Comparison of ENCODE assay signal across 15 cellular contexts in genomic region chr3:179589143-179589542, GRCh38. TPM values are rescaled to one million over a fixed set of nuclear protein-coding genes. Genes with fewer than 3 reads are reported as not detected.
A peak's percentile ranks its signal among the peaks of the same experiment; 100 is the strongest.
DNase-seq lines count a peak whose midpoint lies in the region; ATAC-seq and TF ChIP-seq lines count a peak whose summit lies in the region.
"Had no signal": no experiment of that assay in that cellular context is flagged by ENCODE, and none has a peak within 500 bp of the region (broad histone marks: within the 10 kb centered on the region; RNA-seq: fewer than 3 reads in every experiment).

No MANE protein-coding gene starts in this region.

- H3K4me3 Mint-ChIP-seq in activated CD8-positive, alpha-beta T cell treated with anti-CD3 and anti-CD28 coated beads for 36 hours, result no peak overlapping the region
- no peak overlapping the region for H3K4me3 Mint-ChIP-seq in activated CD8-positive, alpha-beta T cell treated with anti-CD3 and anti-CD28 coated beads, Interleukin-2, amount 10 ng/mL, durations not matched to agents 7 days and 5 days
- H3K4me3 Mint-ChIP-seq in activated T-helper 1 cell treated with anti-CD3 and anti-CD28 coated beads, Interleukin-12 subunit alpha, Interleukin-12 subunit beta, Interleukin-2, Interleukin-4 antibody, amounts not matched to agents 30 ng/mL and 10 ng/mL and 1 ng/mL, durations not matched to agents 14 hours and 24 hours and 36 hours, result no peak overlapping the region

- H3K9me3 Mint-ChIP-seq in activated CD8-positive, alpha-beta T cell treated with anti-CD3 and anti-CD28 coated beads for 36 hours, result no peaks in the 10 kb centered on the region
- no peaks in the 10 kb centered on the region for H3K9me3 Mint-ChIP-seq in activated CD8-positive, alpha-beta T cell treated with anti-CD3 and anti-CD28 coated beads, Interleukin-2, amount 10 ng/mL, durations not matched to agents 7 days and 5 days (ENCODE audit: insufficient read depth)
- no peaks in the 10 kb centered on the region for H3K9me3 Mint-ChIP-seq in activated T-helper 1 cell treated with anti-CD3 and anti-CD28 coated beads, Interleukin-12 subunit alpha, Interleukin-12 subunit beta, Interleukin-2, Interleukin-4 antibody, amounts not matched to agents 30 ng/mL and 10 ng/mL and 1 ng/mL, durations not matched to agents 14 hours and 24 hours and 36 hours

- H3K9me3 ChIP-seq in osteoblast (ENCODE audit: low read depth, low read length), result no peaks in the 10 kb centered on the region
- H3K9me3 ChIP-seq: A549, pancreas, SJSA1 had no signal

- H3K4me1 Mint-ChIP-seq in activated CD8-positive, alpha-beta T cell treated with anti-CD3 and anti-CD28 coated beads for 36 hours (ENCODE audit: low read depth), result peaks cover 8% of the 10 kb centered on the region
- H3K4me1 Mint-ChIP-seq in activated CD8-positive, alpha-beta T cell treated with anti-CD3 and anti-CD28 coated beads, Interleukin-2, amount 10 ng/mL, durations not matched to agents 7 days and 5 days (ENCODE audit: low read depth), result no peaks in the 10 kb centered on the region
- H3K4me1 Mint-ChIP-seq in activated T-helper 1 cell treated with anti-CD3 and anti-CD28 coated beads, Interleukin-12 subunit alpha, Interleukin-12 subunit beta, Interleukin-2, Interleukin-4 antibody, amounts not matched to agents 30 ng/mL and 10 ng/mL and 1 ng/mL, durations not matched to agents 14 hours and 24 hours and 36 hours (ENCODE audit: low read depth), result peaks cover 8% of the 10 kb centered on the region

- H3K36me3 Mint-ChIP-seq in activated CD8-positive, alpha-beta T cell treated with anti-CD3 and anti-CD28 coated beads for 36 hours (ENCODE audit: low read depth), result peaks cover 35% of the 10 kb centered on the region
- H3K36me3 Mint-ChIP-seq in activated CD8-positive, alpha-beta T cell treated with anti-CD3 and anti-CD28 coated beads, Interleukin-2, amount 10 ng/mL, durations not matched to agents 7 days and 5 days (ENCODE audit: low read depth), result peaks cover 48% of the 10 kb centered on the region
- peaks cover 42% of the 10 kb centered on the region for H3K36me3 Mint-ChIP-seq in activated T-helper 1 cell treated with anti-CD3 and anti-CD28 coated beads, Interleukin-12 subunit alpha, Interleukin-12 subunit beta, Interleukin-2, Interleukin-4 antibody, amounts not matched to agents 30 ng/mL and 10 ng/mL and 1 ng/mL, durations not matched to agents 14 hours and 24 hours and 36 hours (ENCODE audit: low read depth)

- intact Hi-C loops in activated CD8-positive, alpha-beta T cell treated with anti-CD3 and anti-CD28 coated beads for 36 hours (cut with micrococcal nuclease), result no loop called here
- intact Hi-C loops in activated T-helper 1 cell treated with anti-CD3 and anti-CD28 coated beads, Interleukin-12 subunit alpha, Interleukin-12 subunit beta, Interleukin-2, Interleukin-4 antibody, amounts not matched to agents 30 ng/mL and 10 ng/mL and 1 ng/mL, durations not matched to agents 14 hours and 24 hours and 36 hours (cut with micrococcal nuclease), result loop anchor here (10.0 kb wide), 1 partner anchor 1356 kb away; no protein-coding TSS in a partner anchor

- H3K27me3 ChIP-seq in osteoblast (ENCODE audit: insufficient read depth, low read length), result no peaks in the 10 kb centered on the region
- H3K27me3 ChIP-seq: pancreas, SJSA1 had no signal

- H3K4me3 ChIP-seq in osteoblast (ENCODE audit: insufficient read depth, low read length), result no peak overlapping the region
- H3K4me3 ChIP-seq: A549, pancreas, SJSA1 had no signal

- H3K27me3 Mint-ChIP-seq in activated CD8-positive, alpha-beta T cell treated with anti-CD3 and anti-CD28 coated beads for 36 hours, result no peaks in the 10 kb centered on the region
- no peaks in the 10 kb centered on the region for H3K27me3 Mint-ChIP-seq in activated CD8-positive, alpha-beta T cell treated with anti-CD3 and anti-CD28 coated beads, Interleukin-2, amount 10 ng/mL, durations not matched to agents 7 days and 5 days (ENCODE audit: low read depth)
- H3K27me3 Mint-ChIP-seq in activated T-helper 1 cell treated with anti-CD3 and anti-CD28 coated beads, Interleukin-12 subunit alpha, Interleukin-12 subunit beta, Interleukin-2, Interleukin-4 antibody, amounts not matched to agents 30 ng/mL and 10 ng/mL and 1 ng/mL, durations not matched to agents 14 hours and 24 hours and 36 hours (ENCODE audit: insufficient read depth), result no peaks in the 10 kb centered on the region

- TF ChIP-seq CTCF in activated CD8-positive, alpha-beta T cell treated with anti-CD3 and anti-CD28 coated beads for 36 hours (IDR thresholded peaks at IDR 0.05), result no peak
- TF ChIP-seq CTCF in osteoblast (IDR thresholded peaks at IDR 0.05; ENCODE audit: extremely low read depth, low read depth, low read length), result no peak

- peak; percentile 73 for ATAC-seq in activated CD8-positive, alpha-beta T cell treated with anti-CD3 and anti-CD28 coated beads for 36 hours
- ATAC-seq in activated CD8-positive, alpha-beta T cell treated with anti-CD3 and anti-CD28 coated beads, Interleukin-2, amount 10 ng/mL, durations not matched to agents 7 days and 5 days, result no peak
- ATAC-seq in HG02588 (IDR thresholded peaks at IDR 0.05; ENCODE audit: unreplicated experiment) (peak; percentile 74), GM19023 (IDR thresholded peaks at IDR 0.05; ENCODE audit: unreplicated experiment) (no peak)
- ATAC-seq: A549, pancreas had no signal

- no peaks in the 10 kb centered on the region for H4K20me1 ChIP-seq in osteoblast (ENCODE audit: insufficient read depth, low read length)

- POLR2A ChIA-PET in activated CD8-positive, alpha-beta T cell treated with anti-CD3 and anti-CD28 coated beads for 36 hours (lab: Charles Lee), result no interaction called here
- POLR2A ChIA-PET in activated CD8-positive, alpha-beta T cell treated with anti-CD3 and anti-CD28 coated beads, Interleukin-2, amount 10 ng/mL, durations not matched to agents 7 days and 5 days (lab: Charles Lee), result no interaction called here

- CTCF ChIA-PET in activated CD8-positive, alpha-beta T cell treated with anti-CD3 and anti-CD28 coated beads for 36 hours (lab: Charles Lee), result interaction anchor here (0.6 to 1.1 kb wide), 2 partner anchors 9 to 20 kb away, joined by 3 read pairs; no protein-coding TSS in a partner anchor
- CTCF ChIA-PET in activated CD8-positive, alpha-beta T cell treated with anti-CD3 and anti-CD28 coated beads, Interleukin-2, amount 10 ng/mL, durations not matched to agents 7 days and 5 days (lab: Charles Lee), result no interaction called here

- no peaks in the 10 kb centered on the region for H3K79me2 ChIP-seq in osteoblast (ENCODE audit: insufficient read depth, low read length)

- H3K27ac ChIP-seq in osteoblast (ENCODE audit: low read depth, low read length), result peak overlapping the region; percentile 48
- H3K27ac ChIP-seq: A549, pancreas, SJSA1 had no signal

- no peak overlapping the region for H2AFZ ChIP-seq in osteoblast (ENCODE audit: low read length)

- no peaks in the 10 kb centered on the region for H3K4me1 ChIP-seq in osteoblast (ENCODE audit: insufficient read depth, low read length)
- H3K4me1 ChIP-seq: A549, pancreas, SJSA1 had no signal

- peak overlapping the region; percentile 74 for H3K27ac Mint-ChIP-seq in activated CD8-positive, alpha-beta T cell treated with anti-CD3 and anti-CD28 coated beads for 36 hours
- H3K27ac Mint-ChIP-seq in activated CD8-positive, alpha-beta T cell treated with anti-CD3 and anti-CD28 coated beads, Interleukin-2, amount 10 ng/mL, durations not matched to agents 7 days and 5 days, result no peak overlapping the region
- peak overlapping the region; percentile 45 for H3K27ac Mint-ChIP-seq in activated T-helper 1 cell treated with anti-CD3 and anti-CD28 coated beads, Interleukin-12 subunit alpha, Interleukin-12 subunit beta, Interleukin-2, Interleukin-4 antibody, amounts not matched to agents 30 ng/mL and 10 ng/mL and 1 ng/mL, durations not matched to agents 14 hours and 24 hours and 36 hours

- H3K36me3 ChIP-seq in osteoblast (ENCODE audit: insufficient read depth, low read length), result peaks cover 73% of the 10 kb centered on the region

- DNase-seq in activated CD8-positive, alpha-beta T cell treated with anti-CD3 and anti-CD28 coated beads for 36 hours, result no peak
- DNase-seq in activated CD8-positive, alpha-beta T cell treated with anti-CD3 and anti-CD28 coated beads, Interleukin-2, amount 10 ng/mL, durations not matched to agents 7 days and 5 days, result no peak
- DNase-seq in activated T-helper 1 cell treated with anti-CD3 and anti-CD28 coated beads, Interleukin-12 subunit alpha, Interleukin-12 subunit beta, Interleukin-2, Interleukin-4 antibody, amounts not matched to agents 30 ng/mL and 10 ng/mL and 1 ng/mL, durations not matched to agents 14 hours and 24 hours and 36 hours (ENCODE audit: low spot score), result no peak
- DNase-seq in osteoblast (ENCODE audit: insufficient read length, low spot score, missing footprints) (no peak), DMS79 (lab: John Stamatoyannopoulos, UW) (no peak), NCI-H748 (lab: John Stamatoyannopoulos, UW; ENCODE audit: unreplicated experiment) (no peak)
- DNase-seq: KG1; mesendoderm; NCI-H2029; pancreas; stimulated activated CD8-positive, alpha-beta memory T cell treated with anti-CD3 and anti-CD28 coated beads, Interleukin-4, amount 100 ng/mL, for 48 hours had no signal

- no peak overlapping the region for H3K4me2 ChIP-seq in osteoblast (ENCODE audit: insufficient read depth, low read length)
- H3K4me2 ChIP-seq: A549 had no signal

RNA-seq across cellular contexts. Expression of gene MRPL47, which starts 15.3 kb away (rescaled TPM):
- 10 to 100 TPM; 57.7 to 62.4 TPM for total RNA-seq in activated CD8-positive, alpha-beta T cell treated with anti-CD3 and anti-CD28 coated beads for 36 hours
- total RNA-seq in activated CD8-positive, alpha-beta T cell treated with anti-CD3 and anti-CD28 coated beads, Interleukin-2, amount 10 ng/mL, durations not matched to agents 7 days and 5 days, result 10 to 100 TPM; 36.8 to 39.9 TPM
- 65.1 and 65.5 TPM in 2 replicates for total RNA-seq in activated T-helper 1 cell treated with anti-CD3 and anti-CD28 coated beads, Interleukin-12 subunit alpha, Interleukin-12 subunit beta, Interleukin-2, Interleukin-4 antibody, amounts not matched to agents 30 ng/mL and 10 ng/mL and 1 ng/mL, durations not matched to agents 14 hours and 24 hours and 36 hours
- total RNA-seq in osteoblast, result 32.2 and 33.6 TPM in 2 replicates

RNA-seq across cellular contexts. Expression of gene NDUFB5, which starts 15.5 kb away (rescaled TPM):
- 100 to 1,000 TPM; 110 to 113 TPM for total RNA-seq in activated CD8-positive, alpha-beta T cell treated with anti-CD3 and anti-CD28 coated beads for 36 hours
- 10 to 100 TPM; 87.1 to 95.9 TPM for total RNA-seq in activated CD8-positive, alpha-beta T cell treated with anti-CD3 and anti-CD28 coated beads, Interleukin-2, amount 10 ng/mL, durations not matched to agents 7 days and 5 days
- 81.5 and 86.1 TPM in 2 replicates for total RNA-seq in activated T-helper 1 cell treated with anti-CD3 and anti-CD28 coated beads, Interleukin-12 subunit alpha, Interleukin-12 subunit beta, Interleukin-2, Interleukin-4 antibody, amounts not matched to agents 30 ng/mL and 10 ng/mL and 1 ng/mL, durations not matched to agents 14 hours and 24 hours and 36 hours
- total RNA-seq in osteoblast, result 103 and 108 TPM in 2 replicates

RNA-seq across cellular contexts. Expression of gene ACTL6A, which starts 26.4 kb away (rescaled TPM):
- 10 to 100 TPM; 87.1 to 88.4 TPM for total RNA-seq in activated CD8-positive, alpha-beta T cell treated with anti-CD3 and anti-CD28 coated beads for 36 hours
- total RNA-seq in activated CD8-positive, alpha-beta T cell treated with anti-CD3 and anti-CD28 coated beads, Interleukin-2, amount 10 ng/mL, durations not matched to agents 7 days and 5 days, result 10 to 100 TPM; 86.5 to 88.3 TPM
- 113 and 117 TPM in 2 replicates for total RNA-seq in activated T-helper 1 cell treated with anti-CD3 and anti-CD28 coated beads, Interleukin-12 subunit alpha, Interleukin-12 subunit beta, Interleukin-2, Interleukin-4 antibody, amounts not matched to agents 30 ng/mL and 10 ng/mL and 1 ng/mL, durations not matched to agents 14 hours and 24 hours and 36 hours
- total RNA-seq in osteoblast, result 36.8 and 42.0 TPM in 2 replicates

Comparison
In these comparisons a context has a peak if more than half of its experiments do, and no peak if none do; other contexts are left out.
1. ATAC-seq: peak in activated CD8-positive, alpha-beta T cell treated with anti-CD3 and anti-CD28 coated beads for 36 hours (single experiment) and HG02588 (single experiment); none in activated CD8-positive, alpha-beta T cell treated with anti-CD3 and anti-CD28 coated beads, Interleukin-2, amount 10 ng/mL, durations not matched to agents 7 days and 5 days (single experiment) and GM19023 (single experiment).